10 cellular contexts compared by ENCODE assay signal in genomic region chrX:68238568-68238967, GRCh38.
DNase-seq lines count a peak whose midpoint lies in the region; ATAC-seq, FAIRE-seq and TF ChIP-seq lines count a peak whose summit lies in the region.
"Had no signal": no experiment of that assay in that cellular context is flagged by ENCODE, and none has a peak within 500 bp of the region (broad histone marks: within the 10 kb centered on the region; RNA-seq: fewer than 3 reads in every experiment).

No MANE protein-coding gene starts in this region.

- TF ChIP-seq CTCF in heart right ventricle (IDR thresholded peaks at IDR 0.05) (peak in 7 of 9 donors; percentile 13 to 42 (median 21)), heart left ventricle (IDR thresholded peaks at IDR 0.05) (peak in 4 of 12 donors; percentile 9 to 41 (median 19)), NB4 (IDR thresholded peaks at IDR 0.05; ENCODE audit: low read depth, low read length) (peak; percentile 60), endothelial cell of umbilical vein (IDR thresholded peaks at IDR 0.05; ENCODE audit: extremely low read depth in 1 of 2, insufficient read depth in 1 of 2, low read depth in 1 of 2, low read length in 2 of 2) (peak; percentile 25 to 42), upper lobe of right lung (IDR thresholded peaks at IDR 0.05) (peak; percentile 28), esophagus squamous epithelium (IDR thresholded peaks at IDR 0.05) (peak in 1 of 6 experiments; percentile 16)

- H2AFZ ChIP-seq in endothelial cell of umbilical vein (ENCODE audit: low read depth, low read length): no peak overlapping the region

- no peaks in the 10 kb centered on the region for H3K36me3 ChIP-seq in heart right ventricle
- H3K36me3 ChIP-seq in heart left ventricle: no peaks in the 10 kb centered on the region
- no peaks in the 10 kb centered on the region for H3K36me3 ChIP-seq in endothelial cell of umbilical vein (ENCODE audit: control insufficient read depth in 2 of 2, extremely low read depth in 1 of 2, insufficient read depth in 2 of 2, low read length in 2 of 2)
- H3K36me3 ChIP-seq in upper lobe of right lung: no peaks in the 10 kb centered on the region
- no peaks in the 10 kb centered on the region for H3K36me3 ChIP-seq in esophagus squamous epithelium

- H3K27me3 ChIP-seq in heart right ventricle (no peaks in the 10 kb centered on the region), heart left ventricle (no peaks in the 10 kb centered on the region), endothelial cell of umbilical vein (ENCODE audit: control insufficient read depth in 2 of 2, insufficient read depth in 2 of 2, low read length in 2 of 2) (no peaks in the 10 kb centered on the region), upper lobe of right lung (no peaks in the 10 kb centered on the region), esophagus squamous epithelium (no peaks in the 10 kb centered on the region)

- H3K27ac ChIP-seq in heart right ventricle (no peak overlapping the region), heart left ventricle (no peak overlapping the region), endothelial cell of umbilical vein (ENCODE audit: insufficient read depth, low read depth, low read length) (no peak overlapping the region), upper lobe of right lung (no peak overlapping the region), esophagus squamous epithelium (no peak overlapping the region)

- BruUV-seq in endothelial cell of umbilical vein (replicated peaks; lab: Mats Ljungman, UMichigan): no TSS peak

- POLR2A ChIA-PET in endothelial cell of umbilical vein (lab: Charles Lee): no interaction called here

- no peaks in the 10 kb centered on the region for H3K79me2 ChIP-seq in endothelial cell of umbilical vein (ENCODE audit: control insufficient read depth, insufficient read depth, low read length)

- no peaks in the 10 kb centered on the region for H3K9me3 ChIP-seq in heart right ventricle
- no peaks in the 10 kb centered on the region for H3K9me3 ChIP-seq in heart left ventricle
- H3K9me3 ChIP-seq in endothelial cell of umbilical vein (replicated peaks; ENCODE audit: control insufficient read depth, insufficient read depth, low read length): no peaks in the 10 kb centered on the region
- no peaks in the 10 kb centered on the region for H3K9me3 ChIP-seq in upper lobe of right lung
- H3K9me3 ChIP-seq in esophagus squamous epithelium: no peaks in the 10 kb centered on the region

- H3K4me1 ChIP-seq in heart right ventricle (no peaks in the 10 kb centered on the region), heart left ventricle (no peaks in the 10 kb centered on the region), endothelial cell of umbilical vein (ENCODE audit: control insufficient read depth, extremely low read depth, insufficient read depth, low read length) (no peaks in the 10 kb centered on the region), upper lobe of right lung (no peaks in the 10 kb centered on the region), esophagus squamous epithelium (no peaks in the 10 kb centered on the region)

- ATAC-seq in heart right ventricle (no peak), heart left ventricle (no peak), upper lobe of right lung (peak; percentile 54), GM21576 (IDR thresholded peaks at IDR 0.05; ENCODE audit: unreplicated experiment) (no peak)

- dilution Hi-C loops in endothelial cell of umbilical vein (cut with MboI; ENCODE audit: extremely low pct_ligation_motif_present, low sequenced_read_pairs): no loop called here

- peak; percentile 35 for FAIRE-seq in endothelial cell of umbilical vein (lab: Jason Lieb, UNC)

- intact Hi-C loops in heart right ventricle (cut with DNase I): no loop called here
- intact Hi-C loops in heart left ventricle (cut with DNase I): no loop called here
- intact Hi-C loops in endothelial cell of umbilical vein (cut with micrococcal nuclease): loop anchor here (5.0 kb wide), 1 partner anchor 224 kb away; no protein-coding TSS in a partner anchor
- intact Hi-C loops in upper lobe of right lung (cut with DNase I): no loop called here
- intact Hi-C loops in esophagus squamous epithelium (cut with DNase I): no loop called here

- no peaks in the 10 kb centered on the region for H4K20me1 ChIP-seq in endothelial cell of umbilical vein (replicated peaks; ENCODE audit: control insufficient read depth, extremely low read depth, insufficient read depth, low read length)

- no peaks in the 10 kb centered on the region for H3K9me1 ChIP-seq in endothelial cell of umbilical vein (replicated peaks; ENCODE audit: control insufficient read depth, extremely low read depth, insufficient read depth, low read length)

- CTCF ChIA-PET in endothelial cell of umbilical vein (lab: Charles Lee): interaction anchor here (1.0 kb wide), 1 partner anchor 25 kb away, joined by 3 read pairs; no protein-coding TSS in a partner anchor

- no peak for TF ChIP-seq POLR2A in heart left ventricle (IDR thresholded peaks at IDR 0.05)
- TF ChIP-seq POLR2A in NB4 (IDR thresholded peaks at IDR 0.05; ENCODE audit: extremely low read depth, insufficient read length): no peak
- no peak for TF ChIP-seq POLR2A in endothelial cell of umbilical vein (IDR thresholded peaks at IDR 0.05; ENCODE audit: low read depth, low read length)
- TF ChIP-seq POLR2A in esophagus squamous epithelium (IDR thresholded peaks at IDR 0.05): no peak

- 86 to 90% methylated on average over 7 of the region's 7 CpGs for WGBS in heart right ventricle, 2 donors
- whole genome bisulfite sequencing in heart left ventricle, 4 donors: 68 to 92% (median 79%) methylated on average over 7 of the region's 7 CpGs
- 60 to 67% methylated on average over 1 to 6 of the region's 7 CpGs for WGBS in esophagus squamous epithelium, 2 donors

- no peak overlapping the region for H3K4me3 ChIP-seq in heart right ventricle
- no peak overlapping the region for H3K4me3 ChIP-seq in heart left ventricle
- no peak overlapping the region for H3K4me3 ChIP-seq in NB4 (ENCODE audit: low read depth, low read length)
- H3K4me3 ChIP-seq in endothelial cell of umbilical vein (replicated peaks in 1 of 3; ENCODE audit: insufficient read depth in 1 of 3, low read depth in 1 of 3, low read length in 3 of 3): no peak overlapping the region
- H3K4me3 ChIP-seq in upper lobe of right lung: no peak overlapping the region
- H3K4me3 ChIP-seq in esophagus squamous epithelium: no peak overlapping the region

- no peak overlapping the region for H3K9ac ChIP-seq in endothelial cell of umbilical vein (replicated peaks; ENCODE audit: extremely low read depth, insufficient read depth, low read length)

- no peak overlapping the region for H3K4me2 ChIP-seq in endothelial cell of umbilical vein (ENCODE audit: insufficient read depth, low read length)

- DNase-seq in heart right ventricle (no peak), heart left ventricle (no peak), NB4 (ENCODE audit: low read depth) (peak; percentile 19), endothelial cell of umbilical vein (ENCODE audit: low read depth, low spot score) (no peak), upper lobe of right lung (no peak), NCI-H2227 (lab: John Stamatoyannopoulos, UW; ENCODE audit: unreplicated experiment) (no peak), esophagus squamous epithelium (lab: John Stamatoyannopoulos, UW) (no peak)
- DNase-seq: activated naive CD4-positive, alpha-beta T cell treated with anti-CD3 and anti-CD28 coated beads, Interleukin-2, amount 50 U/mL, for 16 hours; foreskin melanocyte had no signal

TF ChIP-seq in endothelial cell of umbilical vein, 7 proteins besides CTCF, POLR2A, EP300 and RAD21:
- TF ChIP-seq JUN (IDR thresholded peaks at IDR 0.05; ENCODE audit: borderline replicate concordance, insufficient read depth, insufficient read length, low read depth) (no peak), EZH2 (IDR thresholded peaks at IDR 0.05; ENCODE audit: borderline replicate concordance, low read depth, low read length, severe bottlenecking) (no peak), MYC (IDR thresholded peaks at IDR 0.05; ENCODE audit: low read depth, low read length) (no peak), FOS (IDR thresholded peaks at IDR 0.05; ENCODE audit: borderline replicate concordance, insufficient read depth, low read length) (no peak), GATA2 (IDR thresholded peaks at IDR 0.05; ENCODE audit: insufficient read depth, insufficient read length, low read depth, low read length) (no peak), POLR2AphosphoS5 (IDR thresholded peaks at IDR 0.05; ENCODE audit: insufficient read depth, low read depth, low read length) (no peak), MAX (IDR thresholded peaks at IDR 0.05; ENCODE audit: insufficient read depth, insufficient read length) (no peak)
